22 cellular contexts compared by ENCODE assay signal in genomic region chr10:128025951-128026350, GRCh38.
"Had no signal": no experiment of that assay in that cellular context is flagged by ENCODE, and none has a peak within 500 bp of the region (broad histone marks: within the 10 kb centered on the region; RNA-seq: fewer than 3 reads in every experiment).

No MANE protein-coding gene starts in this region.

- H3K4me1 ChIP-seq: gastroesophageal sphincter, thyroid gland had no signal

- H3K36me3 ChIP-seq: adrenal gland, gastroesophageal sphincter, thyroid gland, WERI-Rb-1 had no signal

- H3K4me3 Mint-ChIP-seq: activated naive CD8-positive, alpha-beta T cell; activated T-helper 1 cell treated with anti-CD3 and anti-CD28 coated beads, Interleukin-12 subunit alpha, Interleukin-12 subunit beta, Interleukin-2, Interleukin-4 antibody, amounts not matched to agents 30 ng/mL and 10 ng/mL and 1 ng/mL, durations not matched to agents 14 hours and 24 hours and 36 hours; effector memory CD8-positive, alpha-beta T cell; memory B cell; T-cell; T-helper 2 cell treated with Interferon-gamma antibody and Interleukin-4, amounts not matched to agents 5 μg/mL and 100 μg/mL, for 36 hours had no signal

- H3K27me3 Mint-ChIP-seq: activated naive CD8-positive, alpha-beta T cell; T-cell had no signal

- DNase-seq: activated CD4-positive, alpha-beta T cell treated with anti-CD3 and anti-CD28 coated beads for 1 hour; activated naive CD4-positive, alpha-beta T cell; central memory CD4-positive, alpha-beta T cell; effector memory CD8-positive, alpha-beta T cell; hypothalamus; left colon; mucosa of descending colon; stimulated activated CD4-positive, alpha-beta T cell treated with anti-CD3 and anti-CD28 coated beads, Interleukin-2, amount 100 ng/mL, for 48 hours; stimulated activated CD8-positive, alpha-beta memory T cell treated with anti-CD3 and anti-CD28 coated beads, Interleukin-4, amount 100 ng/mL, for 48 hours; stimulated activated naive CD8-positive, alpha-beta T cell treated with anti-CD3 and anti-CD28 coated beads, Interleukin-15, Interleukin-2, amounts not matched to agents 100 U/mL and 50 U/mL, for 24 hours; T-cell; thyroid gland; WERI-Rb-1 had no signal

- H3K27ac ChIP-seq: dorsolateral prefrontal cortex, esophagus muscularis mucosa, gastroesophageal sphincter, thyroid gland had no signal

- H3K9me3 ChIP-seq: adrenal gland, esophagus muscularis mucosa, gastroesophageal sphincter, mucosa of descending colon, thyroid gland had no signal

- H3K4me2 ChIP-seq: smooth muscle cell had no signal

- H3K9me3 Mint-ChIP-seq: activated T-helper 1 cell treated with anti-CD3 and anti-CD28 coated beads, Interleukin-12 subunit alpha, Interleukin-12 subunit beta, Interleukin-2, Interleukin-4 antibody, amounts not matched to agents 30 ng/mL and 10 ng/mL and 1 ng/mL, durations not matched to agents 14 hours and 24 hours and 36 hours; effector memory CD8-positive, alpha-beta T cell; memory B cell; T-cell; T-helper 2 cell treated with Interferon-gamma antibody and Interleukin-4, amounts not matched to agents 5 μg/mL and 100 μg/mL, for 36 hours had no signal

- H3K27me3 ChIP-seq: adrenal gland, dorsolateral prefrontal cortex, thyroid gland had no signal

- ATAC-seq: effector memory CD8-positive, alpha-beta T cell; gastroesophageal sphincter; left colon; mucosa of descending colon; stimulated activated naive CD8-positive, alpha-beta T cell treated with anti-CD3 and anti-CD28 coated beads, Interleukin-15, Interleukin-2, amounts not matched to agents 100 U/mL and 50 U/mL, for 24 hours; T-cell had no signal

- H3K4me3 ChIP-seq: adrenal gland, dorsolateral prefrontal cortex, esophagus muscularis mucosa, gastroesophageal sphincter, mucosa of descending colon, smooth muscle cell, thyroid gland had no signal

- H3K27ac Mint-ChIP-seq: activated naive CD8-positive, alpha-beta T cell; memory B cell; T-cell; T-helper 2 cell treated with Interferon-gamma antibody and Interleukin-4, amounts not matched to agents 5 μg/mL and 100 μg/mL, for 36 hours had no signal

- H3K36me3 Mint-ChIP-seq: activated naive CD8-positive, alpha-beta T cell; memory B cell; T-cell had no signal
